Comparison of ENCODE assay signal across 8 cellular contexts in genomic region chrX:18984381-18985185, GRCh38. TPM values are rescaled to one million over a fixed set of nuclear protein-coding genes. Genes with fewer than 3 reads are reported as not detected.
A peak's percentile ranks its signal among the peaks of the same experiment; 100 is the strongest.
DNase-seq lines count a peak whose midpoint lies in the region; ATAC-seq, FAIRE-seq and TF ChIP-seq lines count a peak whose summit lies in the region.

No MANE protein-coding gene starts in this region.

- peak overlapping the region; percentile 70 to 82 for H3K4me3 ChIP-seq in kidney (ENCODE audit: low read length in 2 of 2)

- peak; percentile 88 for DNase-seq in AG20443 (ENCODE audit: low spot score)
- peak; percentile 86 for DNase-seq in NCI-H345 (lab: John Stamatoyannopoulos, UW)
- DNase-seq in activated CD4-positive, CD25-positive, alpha-beta regulatory T cell treated with anti-CD3 and anti-CD28 coated beads, Interleukin-2, amount 50 U/mL, for 16 hours (ENCODE audit: low read depth, low spot score) = peak; percentile 72
- peak; percentile 83 for DNase-seq in central memory CD4-positive, alpha-beta T cell
- peak; percentile 93 for DNase-seq in kidney
- DNase-seq in stimulated activated CD4-positive, alpha-beta T cell treated with anti-CD3 and anti-CD28 coated beads, Interleukin-15, amount 100 ng/mL, for 48 hours (ENCODE audit: low read depth in 2 of 2) = peak; percentile 68 to 72

- intact Hi-C loops in kidney (cut with DNase I) = no loop called here

- H3K36me3 ChIP-seq in kidney (ENCODE audit: control insufficient read depth in 1 of 2, insufficient read depth in 2 of 2, low read length in 2 of 2) = no peaks in the 10 kb centered on the region

- TF ChIP-seq CTCF in kidney (IDR thresholded peaks at IDR 0.05; ENCODE audit: borderline replicate concordance, extremely low read depth, insufficient read depth) = no peak

- H3K27ac ChIP-seq in kidney (ENCODE audit: low read depth in 2 of 2, low read length in 2 of 2) = peak overlapping the region; percentile 86

- peaks cover 6% of the 10 kb centered on the region in 2 donors for H3K4me1 ChIP-seq in kidney (ENCODE audit: control insufficient read depth in 1 of 2, insufficient read depth in 1 of 2, low read depth in 1 of 2, low read length in 2 of 2)

- peak; percentile 84 for ATAC-seq in GM19035 (IDR thresholded peaks at IDR 0.05; ENCODE audit: unreplicated experiment)
- ATAC-seq in HG03280 (IDR thresholded peaks at IDR 0.05; ENCODE audit: unreplicated experiment) = peak; percentile 88

- H3K9me3 ChIP-seq in kidney (ENCODE audit: control insufficient read depth in 1 of 2, low read length in 2 of 2) = no peaks in the 10 kb centered on the region

- no peak for FAIRE-seq in kidney (lab: Jason Lieb, UNC)

- peak overlapping the region; percentile 11 to 65 for H3K9ac ChIP-seq in kidney (ENCODE audit: low read length in 2 of 2)

RNA-seq across cellular contexts. Expression of gene PHKA2, which starts 0.7 kb away (rescaled TPM):
- 26.3 TPM for total RNA-seq in kidney
- polyA plus RNA-seq in kidney (ENCODE audit: insufficient read depth, low read depth, low replicate concordance) = 14.7 TPM

Comparison
In these comparisons a context has a peak if more than half of its experiments do, and no peak if none do; other contexts are left out.
1. Peak in every context shown above with its lines: DNase-seq, ATAC-seq, H3K4me3 ChIP-seq and H3K27ac ChIP-seq.